In genomic region chr3:4853749-4854140, GRCh38 we compare ENCODE assay signal across 19 cellular contexts.
DNase-seq lines count a peak whose midpoint lies in the region; ATAC-seq, FAIRE-seq and TF ChIP-seq lines count a peak whose summit lies in the region.
"Had no signal": no experiment of that assay in that cellular context is flagged by ENCODE, and none has a peak within 500 bp of the region (broad histone marks: within the 10 kb centered on the region; RNA-seq: fewer than 3 reads in every experiment).

No MANE protein-coding gene starts in this region.

- peak overlapping the region; percentile 55 to 62 for H3K4me3 Mint-ChIP-seq in activated T-cell treated with anti-CD3 and anti-CD28 coated beads, Interleukin-2, amount 50 U/mL, for 72 hours
- no peak overlapping the region for H3K4me3 Mint-ChIP-seq in activated CD8-positive, alpha-beta T cell treated with anti-CD3 and anti-CD28 coated beads, Interleukin-2, amount 10 ng/mL, durations not matched to agents 7 days and 5 days

- no peak for ATAC-seq in activated T-cell treated with anti-CD3 and anti-CD28 coated beads, Interleukin-2, amount 50 U/mL, for 72 hours (replicated peaks in 1 of 2)
- ATAC-seq in activated CD8-positive, alpha-beta T cell treated with anti-CD3 and anti-CD28 coated beads, Interleukin-2, amount 10 ng/mL, durations not matched to agents 7 days and 5 days: no peak
- ATAC-seq in GM18511 (IDR thresholded peaks at IDR 0.05; ENCODE audit: unreplicated experiment) (no peak), GM21515 (IDR thresholded peaks at IDR 0.05; ENCODE audit: unreplicated experiment) (no peak)
- ATAC-seq: upper lobe of right lung had no signal

- no peak for FAIRE-seq in keratinocyte (lab: Jason Lieb, UNC)
- FAIRE-seq: GM19239 had no signal

- DNase-seq in activated T-cell treated with anti-CD3 and anti-CD28 coated beads, Interleukin-2, amount 50 U/mL, for 72 hours: no peak
- DNase-seq in activated T-cell treated with anti-CD3 and anti-CD28 coated beads for 4 hours (no peak), keratinocyte (ENCODE audit: low read depth, low spot score) (no peak), thyroid gland (peak; percentile 28 to 35), GM19238 (ENCODE audit: insufficient read length, low spot score) (no peak)
- no peak for DNase-seq in activated CD8-positive, alpha-beta T cell treated with anti-CD3 and anti-CD28 coated beads, Interleukin-2, amount 10 ng/mL, durations not matched to agents 7 days and 5 days
- DNase-seq: activated CD8-positive, alpha-beta memory T cell treated with anti-CD3 and anti-CD28 coated beads, Interleukin-2, amount 50 U/mL, for 4 hours; amygdala; IMR-90; NCI-H2081; NCI-H526 treated with DMSO at 0.1 percent for 48 hours; stimulated activated CD4-positive, alpha-beta T cell treated with anti-CD3 and anti-CD28 coated beads, Interleukin-2, amount 100 ng/mL, for 48 hours; stimulated activated CD8-positive, alpha-beta memory T cell treated with anti-CD3 and anti-CD28 coated beads, Interleukin-4, amount 100 ng/mL, for 48 hours; upper lobe of right lung had no signal

- H3K36me3 ChIP-seq in keratinocyte (ENCODE audit: control insufficient read depth in 2 of 2, extremely low read depth in 1 of 2, insufficient read depth in 2 of 2, low read length in 2 of 2) (no peaks in the 10 kb centered on the region), thyroid gland (no peaks in the 10 kb centered on the region)
- H3K36me3 ChIP-seq: neutrophil, upper lobe of right lung had no signal

- peak overlapping the region; percentile 72 for H2AFZ ChIP-seq in keratinocyte (ENCODE audit: control insufficient read depth, low read length)

- POLR2A ChIA-PET in activated CD8-positive, alpha-beta T cell treated with anti-CD3 and anti-CD28 coated beads, Interleukin-2, amount 10 ng/mL, durations not matched to agents 7 days and 5 days (lab: Charles Lee): interaction anchor here (1.3 to 10.2 kb wide), 3 partner anchors 23 to 127 kb away, joined by 5 to 250 read pairs (median 237); partner anchors contain the start of gene BHLHE40

- H4K20me1 ChIP-seq in keratinocyte (ENCODE audit: control insufficient read depth, extremely low read depth, insufficient read depth, low read length): no peaks in the 10 kb centered on the region

- H3K27me3 ChIP-seq in keratinocyte (ENCODE audit: control insufficient read depth, extremely low read depth, insufficient read depth, low read length) (no peaks in the 10 kb centered on the region), thyroid gland (no peaks in the 10 kb centered on the region)
- H3K27me3 ChIP-seq: neutrophil, upper lobe of right lung had no signal

- TF ChIP-seq POLR2A in thyroid gland (IDR thresholded peaks at IDR 0.05): no peak

- H3K9me3 ChIP-seq in keratinocyte (ENCODE audit: control insufficient read depth, low read depth, low read length) (no peaks in the 10 kb centered on the region), thyroid gland (no peaks in the 10 kb centered on the region)
- H3K9me3 ChIP-seq: neutrophil, upper lobe of right lung had no signal

- H3K4me2 ChIP-seq in keratinocyte (ENCODE audit: control insufficient read depth, extremely low read depth, insufficient read depth, low read depth, low read length): no peak overlapping the region

- TF ChIP-seq CTCF in keratinocyte (optimal IDR thresholded peaks at IDR 0.05 in 1 of 3, IDR thresholded peaks at IDR 0.05 in 1 of 3, conservative IDR thresholded peaks at IDR 0.05 in 1 of 3; ENCODE audit: extremely low read depth in 1 of 3, insufficient read depth in 2 of 3, low read length in 3 of 3) (no peak), thyroid gland (IDR thresholded peaks at IDR 0.05) (no peak)

- peaks cover 0 to 7% of the 10 kb centered on the region in 2 donors for H3K9me3 Mint-ChIP-seq in activated T-cell treated with anti-CD3 and anti-CD28 coated beads, Interleukin-2, amount 50 U/mL, for 72 hours
- H3K9me3 Mint-ChIP-seq in activated CD8-positive, alpha-beta T cell treated with anti-CD3 and anti-CD28 coated beads, Interleukin-2, amount 10 ng/mL, durations not matched to agents 7 days and 5 days (ENCODE audit: insufficient read depth): peaks cover 13% of the 10 kb centered on the region

- intact Hi-C loops in thyroid gland (cut with DNase I): no loop called here

- H3K27ac ChIP-seq in keratinocyte (ENCODE audit: control insufficient read depth, insufficient read depth, low read length) (no peak overlapping the region), thyroid gland (peak overlapping the region; percentile 47 to 66 (median 65))
- H3K27ac ChIP-seq: neutrophil, upper lobe of right lung, VCaP had no signal

- H3K4me3 ChIP-seq in keratinocyte (ENCODE audit: control insufficient read depth in 2 of 3, extremely low read depth in 1 of 3, insufficient read depth in 2 of 3, low read depth in 1 of 3, low read length in 3 of 3) (no peak overlapping the region), thyroid gland (replicated peaks in 1 of 3) (no peak overlapping the region)
- H3K4me3 ChIP-seq: upper lobe of right lung had no signal

- no peaks in the 10 kb centered on the region for H3K27me3 Mint-ChIP-seq in activated T-cell treated with anti-CD3 and anti-CD28 coated beads, Interleukin-2, amount 50 U/mL, for 72 hours (ENCODE audit: low read depth)
- H3K27me3 Mint-ChIP-seq in activated CD8-positive, alpha-beta T cell treated with anti-CD3 and anti-CD28 coated beads, Interleukin-2, amount 10 ng/mL, durations not matched to agents 7 days and 5 days (ENCODE audit: low read depth): no peaks in the 10 kb centered on the region

- peaks cover 89% of the 10 kb centered on the region for H3K4me1 Mint-ChIP-seq in activated T-cell treated with anti-CD3 and anti-CD28 coated beads, Interleukin-2, amount 50 U/mL, for 72 hours (ENCODE audit: low read depth)
- peaks cover 84% of the 10 kb centered on the region for H3K4me1 Mint-ChIP-seq in activated CD8-positive, alpha-beta T cell treated with anti-CD3 and anti-CD28 coated beads, Interleukin-2, amount 10 ng/mL, durations not matched to agents 7 days and 5 days (ENCODE audit: low read depth)

- H3K4me1 ChIP-seq in keratinocyte (ENCODE audit: control insufficient read depth, extremely low read depth, insufficient read depth, low read length) (peaks cover 6% of the 10 kb centered on the region), thyroid gland (peaks cover 10 to 21% of the 10 kb centered on the region in 2 donors)

- CTCF ChIA-PET in activated CD8-positive, alpha-beta T cell treated with anti-CD3 and anti-CD28 coated beads, Interleukin-2, amount 10 ng/mL, durations not matched to agents 7 days and 5 days (lab: Charles Lee): interaction anchor here (0.8 to 4.6 kb wide), 9 partner anchors 9 to 142 kb away, joined by 3 to 30 read pairs (median 4); no protein-coding TSS in a partner anchor

- dilution Hi-C loops in keratinocyte (cut with MboI; ENCODE audit: extremely low pct_ligation_motif_present, low sequenced_read_pairs): no loop called here

- H3K79me2 ChIP-seq in keratinocyte (ENCODE audit: control insufficient read depth, insufficient read depth, low read length): no peaks in the 10 kb centered on the region

- peaks cover 10 to 20% of the 10 kb centered on the region in 2 donors for H3K36me3 Mint-ChIP-seq in activated T-cell treated with anti-CD3 and anti-CD28 coated beads, Interleukin-2, amount 50 U/mL, for 72 hours (ENCODE audit: insufficient read depth in 2 of 2)
- peaks cover 55% of the 10 kb centered on the region for H3K36me3 Mint-ChIP-seq in activated CD8-positive, alpha-beta T cell treated with anti-CD3 and anti-CD28 coated beads, Interleukin-2, amount 10 ng/mL, durations not matched to agents 7 days and 5 days (ENCODE audit: low read depth)

- no peak overlapping the region for H3K9ac ChIP-seq in keratinocyte (ENCODE audit: control insufficient read depth, extremely low read depth, insufficient read depth, low read length)

- H3K27ac Mint-ChIP-seq in activated T-cell treated with anti-CD3 and anti-CD28 coated beads, Interleukin-2, amount 50 U/mL, for 72 hours: peak overlapping the region; percentile 71
- H3K27ac Mint-ChIP-seq in activated CD8-positive, alpha-beta T cell treated with anti-CD3 and anti-CD28 coated beads, Interleukin-2, amount 10 ng/mL, durations not matched to agents 7 days and 5 days: peak overlapping the region; percentile 87

- no peaks in the 10 kb centered on the region for H3K9me1 ChIP-seq in keratinocyte (ENCODE audit: control insufficient read depth, extremely low read depth, insufficient read depth, low read length)

Comparison
In these comparisons a context has a peak if more than half of its experiments do, and no peak if none do; other contexts are left out.
1. DNase-seq: peak in thyroid gland (2 of 2); none in activated T-cell treated with anti-CD3 and anti-CD28 coated beads, Interleukin-2, amount 50 U/mL, for 72 hours (0 of 2), activated T-cell treated with anti-CD3 and anti-CD28 coated beads for 4 hours (single experiment), activated CD8-positive, alpha-beta T cell treated with anti-CD3 and anti-CD28 coated beads, Interleukin-2, amount 10 ng/mL, durations not matched to agents 7 days and 5 days (single experiment), keratinocyte (single experiment) and GM19238 (single experiment).